23 cellular contexts compared by ENCODE assay signal in genomic region chr15:94397377-94397776, GRCh38.
DNase-seq lines count a peak whose midpoint lies in the region; ATAC-seq, FAIRE-seq and TF ChIP-seq lines count a peak whose summit lies in the region.
"Had no signal": no experiment of that assay in that cellular context is flagged by ENCODE, and none has a peak within 500 bp of the region (broad histone marks: within the 10 kb centered on the region; RNA-seq: fewer than 3 reads in every experiment).

No MANE protein-coding gene starts in this region.

- H3K4me3 ChIP-seq in liver (ENCODE audit: low read depth in 1 of 3, low read length in 3 of 3) (no peak overlapping the region), HepG2 (replicated peaks in 1 of 3; ENCODE audit: insufficient read depth in 1 of 3, low read depth in 2 of 3, low read length in 3 of 3) (no peak overlapping the region), fibroblast of pulmonary artery (replicated peaks; ENCODE audit: low read depth, low read length) (no peak overlapping the region)
- H3K4me3 ChIP-seq: BLaER1 treated with 17β-estradiol and CSF1 and Interleukin-3, amounts not matched to agents 10 nM and 100 nM; GM12878; GM23248; HAP-1; MG63; PC-9 had no signal

- no peak overlapping the region for H3K9ac ChIP-seq in liver (ENCODE audit: low read depth in 1 of 2, low read length in 2 of 2)
- H3K9ac ChIP-seq in HepG2 (ENCODE audit: insufficient read depth, low read depth, low read length): no peak overlapping the region
- H3K9ac ChIP-seq: BLaER1 treated with 17β-estradiol and CSF1 and Interleukin-3, amounts not matched to agents 10 nM and 100 nM; GM23248 had no signal

- H3K27me3 ChIP-seq in liver (ENCODE audit: control insufficient read depth in 4 of 4, insufficient read depth in 4 of 4, low read length in 3 of 4) (no peaks in the 10 kb centered on the region), HepG2 (ENCODE audit: control insufficient read depth in 1 of 2, insufficient read depth in 2 of 2, low read length in 2 of 2) (no peaks in the 10 kb centered on the region)
- H3K27me3 ChIP-seq: BLaER1 treated with 17β-estradiol and CSF1 and Interleukin-3, amounts not matched to agents 10 nM and 100 nM; MG63 had no signal

- POLR2A ChIA-PET in HepG2 (lab: Yijun Ruan, JAX): no interaction called here
- POLR2A ChIA-PET in activated CD8-positive, alpha-beta T cell treated with anti-CD3 and anti-CD28 coated beads for 36 hours (lab: Charles Lee): no interaction called here

- in situ Hi-C loops in HepG2 (cut with HindIII; ENCODE audit: extremely low pct_ligation_motif_present, low pct_unique_long_range_greater_than_20kb): no loop called here
- in situ Hi-C loops in GM13977 (cut with MboI; ENCODE audit: low pct_unique_long_range_greater_than_20kb, low sequenced_read_pairs, unreplicated experiment): no loop called here

- H3K4me1 ChIP-seq in liver (ENCODE audit: control insufficient read depth in 4 of 4, insufficient read depth in 4 of 4, low read length in 3 of 4): peaks cover 0 to 1% (median 0%) of the 10 kb centered on the region in 4 donors
- no peaks in the 10 kb centered on the region for H3K4me1 ChIP-seq in HepG2 (ENCODE audit: insufficient read depth, low read length)
- H3K4me1 ChIP-seq: BLaER1 treated with 17β-estradiol and CSF1 and Interleukin-3, amounts not matched to agents 10 nM and 100 nM; HAP-1 had no signal

- no peak overlapping the region for H3K27ac ChIP-seq in liver (ENCODE audit: low read depth in 1 of 2, low read length in 2 of 2)
- no peak overlapping the region for H3K27ac ChIP-seq in HepG2 (ENCODE audit: extremely low read length, insufficient read depth, low read length)
- H3K27ac ChIP-seq: BLaER1 treated with 17β-estradiol and CSF1 and Interleukin-3, amounts not matched to agents 10 nM and 100 nM; GM23248; PC-9 had no signal

- TF ChIP-seq CTCF in liver (IDR thresholded peaks at IDR 0.05; ENCODE audit: low read depth, low read length, missing input control): no peak
- no peak for TF ChIP-seq CTCF in HepG2 (CRISPR knock-in tag; IDR thresholded peaks at IDR 0.05)
- no peak for TF ChIP-seq CTCF in fibroblast of pulmonary artery (IDR thresholded peaks at IDR 0.05; ENCODE audit: low read length, missing control alignments)
- no peak for TF ChIP-seq CTCF in nephron (IDR thresholded peaks at IDR 0.05; ENCODE audit: unreplicated experiment in 3 of 3)
- no peak for TF ChIP-seq CTCF in activated CD8-positive, alpha-beta T cell treated with anti-CD3 and anti-CD28 coated beads for 36 hours (IDR thresholded peaks at IDR 0.05)
- TF ChIP-seq CTCF in GM13977 (IDR thresholded peaks at IDR 0.05; ENCODE audit: extremely low read depth, insufficient read depth, missing control alignments): no peak

- no peak for TF ChIP-seq POLR2A in HepG2 (IDR thresholded peaks at IDR 0.05; ENCODE audit: insufficient read depth in 1 of 2, low read depth in 2 of 2, low read length in 2 of 2)

- peaks cover 46% of the 10 kb centered on the region for H3K4me1 Mint-ChIP-seq in nephron
- H3K4me1 Mint-ChIP-seq in activated CD8-positive, alpha-beta T cell treated with anti-CD3 and anti-CD28 coated beads for 36 hours (ENCODE audit: low read depth): no peaks in the 10 kb centered on the region

- DNase-seq in HepG2 (ENCODE audit: low spot score): no peak
- DNase-seq in fibroblast of pulmonary artery (ENCODE audit: low read depth): peak; percentile 6
- no peak for DNase-seq in activated CD8-positive, alpha-beta T cell treated with anti-CD3 and anti-CD28 coated beads for 36 hours
- no peak for DNase-seq in GM13977 (ENCODE audit: low spot score)
- DNase-seq: Calu3; CD8-positive, alpha-beta T cell; EL; GM23248; Kasumi-1; MG63; NCI-H1048; NCI-H1436; NCI-H1930; NCI-H345; NCI-H524 treated with DMSO at 0.1 percent for 48 hours; PC-9 had no signal

- no peak for TF ChIP-seq RAD21 in liver (IDR thresholded peaks at IDR 0.05)
- no peak for TF ChIP-seq RAD21 in HepG2 (CRISPR knock-in tag; IDR thresholded peaks at IDR 0.05)

- H3K27me3 Mint-ChIP-seq in nephron (ENCODE audit: low read depth): no peaks in the 10 kb centered on the region
- H3K27me3 Mint-ChIP-seq in activated CD8-positive, alpha-beta T cell treated with anti-CD3 and anti-CD28 coated beads for 36 hours: no peaks in the 10 kb centered on the region

- ATAC-seq in HepG2 (no peak), GM21390 (IDR thresholded peaks at IDR 0.05; ENCODE audit: unreplicated experiment) (no peak)
- no peak for ATAC-seq in activated CD8-positive, alpha-beta T cell treated with anti-CD3 and anti-CD28 coated beads for 36 hours
- ATAC-seq: CD8-positive, alpha-beta T cell; GM12878 had no signal

- no peaks in the 10 kb centered on the region for H3K36me3 Mint-ChIP-seq in nephron (ENCODE audit: low read depth)
- peaks cover 6% of the 10 kb centered on the region for H3K36me3 Mint-ChIP-seq in activated CD8-positive, alpha-beta T cell treated with anti-CD3 and anti-CD28 coated beads for 36 hours (ENCODE audit: low read depth)

- H3K9me3 Mint-ChIP-seq in nephron: no peaks in the 10 kb centered on the region
- H3K9me3 Mint-ChIP-seq in activated CD8-positive, alpha-beta T cell treated with anti-CD3 and anti-CD28 coated beads for 36 hours: no peaks in the 10 kb centered on the region
- H3K9me3 Mint-ChIP-seq: CD8-positive, alpha-beta T cell had no signal

- H3K27ac Mint-ChIP-seq in nephron: peak overlapping the region; percentile 42 to 65 (median 47)
- no peak overlapping the region for H3K27ac Mint-ChIP-seq in activated CD8-positive, alpha-beta T cell treated with anti-CD3 and anti-CD28 coated beads for 36 hours
- H3K27ac Mint-ChIP-seq: CD8-positive, alpha-beta T cell had no signal

- H4K20me1 ChIP-seq in HepG2 (ENCODE audit: insufficient read depth, low read length): no peaks in the 10 kb centered on the region
- H4K20me1 ChIP-seq: BLaER1 treated with 17β-estradiol and CSF1 and Interleukin-3, amounts not matched to agents 10 nM and 100 nM had no signal

- no peak for TF ChIP-seq EP300 in HepG2 (IDR thresholded peaks at IDR 0.05; ENCODE audit: low read depth in 2 of 2, low read length in 2 of 2)
- no peak for TF ChIP-seq EP300 in HepG2 (CRISPR knock-in tag; IDR thresholded peaks at IDR 0.05; ENCODE audit: borderline replicate concordance)

- no peak overlapping the region for H2AFZ ChIP-seq in HepG2 (ENCODE audit: low read length)
- H2AFZ ChIP-seq: GM23248, PC-9 had no signal

- H3K9me3 ChIP-seq in liver (ENCODE audit: control insufficient read depth in 4 of 4, low read length in 3 of 4) (no peaks in the 10 kb centered on the region), HepG2 (ENCODE audit: low read length) (no peaks in the 10 kb centered on the region)
- H3K9me3 ChIP-seq: BLaER1 treated with 17β-estradiol and CSF1 and Interleukin-3, amounts not matched to agents 10 nM and 100 nM; HAP-1; MG63 had no signal

- CTCF ChIA-PET in HepG2 (lab: Yijun Ruan, JAX; ENCODE audit: low intra/inter-chr PET ratio, low total read pairs): no interaction called here
- CTCF ChIA-PET in activated CD8-positive, alpha-beta T cell treated with anti-CD3 and anti-CD28 coated beads for 36 hours (lab: Charles Lee): interaction anchor here (1.6 kb wide), 1 partner anchor 16 kb away, joined by 4 read pairs; no protein-coding TSS in a partner anchor

- intact Hi-C loops in HepG2 (cut with micrococcal nuclease; ENCODE audit: unreplicated experiment): no loop called here
- intact Hi-C loops in activated CD8-positive, alpha-beta T cell treated with anti-CD3 and anti-CD28 coated beads for 36 hours (cut with micrococcal nuclease): no loop called here

- no peak overlapping the region for H3K4me2 ChIP-seq in HepG2 (ENCODE audit: low read depth, low read length)
- H3K4me2 ChIP-seq: BLaER1 treated with 17β-estradiol and CSF1 and Interleukin-3, amounts not matched to agents 10 nM and 100 nM; PC-9 had no signal

- no peak overlapping the region for H3K4me3 Mint-ChIP-seq in nephron
- no peak overlapping the region for H3K4me3 Mint-ChIP-seq in activated CD8-positive, alpha-beta T cell treated with anti-CD3 and anti-CD28 coated beads for 36 hours
- H3K4me3 Mint-ChIP-seq: CD8-positive, alpha-beta T cell had no signal

- no TSS peak for BruUV-seq in HepG2 (replicated peaks; lab: Mats Ljungman, UMichigan)

- no peak for FAIRE-seq in HepG2 (lab: Jason Lieb, UNC)
- FAIRE-seq: GM12878, GM19239 had no signal

- H3K36me3 ChIP-seq in liver (ENCODE audit: control insufficient read depth in 4 of 4, insufficient read depth in 3 of 4, low read depth in 1 of 4, low read length in 3 of 4) (no peaks in the 10 kb centered on the region), HepG2 (replicated peaks in 1 of 2; ENCODE audit: control insufficient read depth in 1 of 2, insufficient read depth in 2 of 2, low read length in 2 of 2) (no peaks in the 10 kb centered on the region; a peak in 1 of 5 replicates)
- H3K36me3 ChIP-seq: HAP-1, MG63 had no signal

- WGBS in liver: 67% methylated on average over 3 of the region's 3 CpGs
- 55% methylated on average over 3 of the region's 3 CpGs for WGBS in HepG2 (ENCODE audit: low lambda C conversion rate)

- no peaks in the 10 kb centered on the region for H3K79me2 ChIP-seq in HepG2 (ENCODE audit: insufficient read depth, low read length)

TF ChIP-seq in liver, 16 proteins besides CTCF, POLR2A, EP300 and RAD21:
- TF ChIP-seq NR2F2 (IDR thresholded peaks at IDR 0.05): peak; percentile 73
- TF ChIP-seq ATF3 (IDR thresholded peaks at IDR 0.05): no peak

TF ChIP-seq in HepG2, 621 proteins besides CTCF, POLR2A, EP300 and RAD21:
- no peak for TF ChIP-seq SMARCC2 (IDR thresholded peaks at IDR 0.05)
- TF ChIP-seq ZNF709 (CRISPR knock-in tag; IDR thresholded peaks at IDR 0.05): no peak
- no peak for TF ChIP-seq NFATC3 (CRISPR knock-in tag; IDR thresholded peaks at IDR 0.05)
- TF ChIP-seq ZNF556 (CRISPR knock-in tag; IDR thresholded peaks at IDR 0.05; ENCODE audit: borderline replicate concordance): no peak
